ENCODE assay signal across 20 cellular contexts in genomic region chr2:159897081-159897480, GRCh38.
"Had no signal": no experiment of that assay in that cellular context is flagged by ENCODE, and none has a peak within 500 bp of the region (broad histone marks: within the 10 kb centered on the region; RNA-seq: fewer than 3 reads in every experiment).

No MANE protein-coding gene starts in this region.

- DNase-seq: activated CD8-positive, alpha-beta memory T cell treated with anti-CD3 and anti-CD28 coated beads, Interleukin-2, amount 10 ng/mL, durations not matched to agents 7 days and 5 days; activated effector memory CD4-positive, alpha-beta T cell treated with Interleukin-2 at 50 U/mL for 16 hours; activated naive CD4-positive, alpha-beta T cell treated with anti-CD3 and anti-CD28 coated beads, Interleukin-2, amount 50 U/mL, for 16 hours; activated naive CD8-positive, alpha-beta T cell treated with anti-CD3 and anti-CD28 coated beads, Interleukin-2, amount 50 U/mL, for 24 hours; activated T-cell treated with anti-CD3 and anti-CD28 coated beads for 4 hours; cerebellar nuclear complex; gastrocnemius medialis; hypothalamus; left ventricle myocardium inferior; naive thymus-derived CD4-positive, alpha-beta T cell; retina; spleen; stimulated activated CD4-positive, alpha-beta T cell treated with anti-CD3 and anti-CD28 coated beads, Interleukin-4, amount 100 ng/mL, for 1 hour; stimulated activated naive CD8-positive, alpha-beta T cell treated with anti-CD3 and anti-CD28 coated beads, Interleukin-15, Interleukin-2, amounts not matched to agents 100 U/mL and 50 U/mL, for 24 hours; thyroid gland; upper lobe of right lung had no signal

- H3K4me3 Mint-ChIP-seq: activated CD8-positive, alpha-beta memory T cell treated with anti-CD3 and anti-CD28 coated beads, Interleukin-2, amount 10 ng/mL, durations not matched to agents 7 days and 5 days; activated naive CD8-positive, alpha-beta T cell treated with anti-CD3 and anti-CD28 coated beads, Interleukin-2, amount 50 U/mL, for 24 hours; naive thymus-derived CD4-positive, alpha-beta T cell; neural crest cell had no signal

- H3K27ac Mint-ChIP-seq: activated CD8-positive, alpha-beta memory T cell treated with anti-CD3 and anti-CD28 coated beads, Interleukin-2, amount 10 ng/mL, durations not matched to agents 7 days and 5 days had no signal

- H3K27me3 Mint-ChIP-seq: activated CD8-positive, alpha-beta memory T cell treated with anti-CD3 and anti-CD28 coated beads, Interleukin-2, amount 10 ng/mL, durations not matched to agents 7 days and 5 days; activated naive CD8-positive, alpha-beta T cell treated with anti-CD3 and anti-CD28 coated beads, Interleukin-2, amount 50 U/mL, for 24 hours; naive thymus-derived CD4-positive, alpha-beta T cell had no signal

- H3K9me3 Mint-ChIP-seq: activated naive CD8-positive, alpha-beta T cell treated with anti-CD3 and anti-CD28 coated beads, Interleukin-2, amount 50 U/mL, for 24 hours; naive thymus-derived CD4-positive, alpha-beta T cell; neural crest cell had no signal

- H3K4me3 ChIP-seq: coronary artery, esophagus muscularis mucosa, gastrocnemius medialis, left ventricle myocardium inferior, spleen, thyroid gland, upper lobe of right lung had no signal

- ATAC-seq: activated CD4-positive, CD25-positive, alpha-beta regulatory T cell treated with anti-CD3 and anti-CD28 coated beads, Interleukin-2, amount 50 U/mL, for 24 hours; activated CD8-positive, alpha-beta memory T cell treated with anti-CD3 and anti-CD28 coated beads, Interleukin-2, amount 10 ng/mL, durations not matched to agents 7 days and 5 days; activated naive CD8-positive, alpha-beta T cell treated with anti-CD3 and anti-CD28 coated beads, Interleukin-2, amount 50 U/mL, for 24 hours; gastrocnemius medialis; naive thymus-derived CD4-positive, alpha-beta T cell; stimulated activated naive CD8-positive, alpha-beta T cell treated with anti-CD3 and anti-CD28 coated beads, Interleukin-15, Interleukin-2, amounts not matched to agents 100 U/mL and 50 U/mL, for 24 hours; upper lobe of right lung had no signal

- H3K4me1 Mint-ChIP-seq: neural crest cell had no signal
